Comparison of ENCODE assay signal across 27 cellular contexts in the genomic region with DNA sequence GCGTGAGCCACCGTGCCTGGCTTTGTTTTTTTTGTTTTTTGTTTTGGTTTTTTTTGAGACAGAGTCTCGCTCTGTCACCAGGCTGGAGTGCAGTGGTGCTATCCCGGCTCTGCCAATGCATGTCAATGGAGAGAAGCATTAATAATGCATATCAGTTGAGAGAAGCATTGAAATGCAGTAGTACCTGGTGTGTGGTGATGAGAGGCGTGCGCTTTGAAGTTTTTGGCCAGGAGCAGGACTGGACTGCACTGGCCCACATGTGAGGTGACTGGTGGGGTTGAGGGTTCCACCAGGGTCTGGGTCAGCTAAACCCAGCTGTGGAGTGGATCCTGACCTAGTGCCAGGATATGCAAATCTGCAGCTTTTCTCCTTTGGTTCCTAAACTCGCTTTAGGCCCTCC. TPM values are rescaled to one million over a fixed set of nuclear protein-coding genes. Genes with fewer than 3 reads are reported as not detected.
DNase-seq lines count a peak whose midpoint lies in the region; ATAC-seq and TF ChIP-seq lines count a peak whose summit lies in the region.
"Had no signal": no experiment of that assay in that cellular context is flagged by ENCODE, and none has a peak within 500 bp of the region (broad histone marks: within the 10 kb centered on the region; RNA-seq: fewer than 3 reads in every experiment).

No MANE protein-coding gene starts in this region.

- POLR2A ChIA-PET in WTC11 (lab: Charles Lee), result no interaction called here

- 0 out of 2 replicates have a peak, but pooled peaks have one; percentile 6 for ATAC-seq in WTC11
- no peak for ATAC-seq in left lung
- no peak for ATAC-seq in stimulated activated memory B cell treated with anti-CD40 and anti-IgM and Interleukin-4, amounts not matched to agents 10 μg/mL and 1 μg/mL and 100 μg/mL, for 72 hours
- no peak for ATAC-seq in GM18870 (IDR thresholded peaks at IDR 0.05; ENCODE audit: unreplicated experiment)
- ATAC-seq: activated CD8-positive, alpha-beta T cell treated with anti-CD3 and anti-CD28 coated beads for 36 hours; mucosa of descending colon; natural killer cell treated with Interleukin-12 subunit alpha and Interleukin-12 subunit beta and Interleukin-15 and Interleukin-18, amount 100 ng/mL, for 72 hours had no signal

- H3K9me3 ChIP-seq in HUES48 (ENCODE audit: control insufficient read depth, insufficient read depth, low read length) (no peaks in the 10 kb centered on the region), left lung (no peaks in the 10 kb centered on the region), adrenal gland (replicated peaks in 1 of 3) (no peaks in the 10 kb centered on the region)
- H3K9me3 ChIP-seq: esophagus squamous epithelium, mucosa of descending colon, ovary had no signal

- DNase-seq in WTC11 (ENCODE audit: low spot score), result no peak
- no peak for DNase-seq in left lung
- DNase-seq in NCI-H774 (lab: John Stamatoyannopoulos, UW), result no peak
- no peak for DNase-seq in adrenal gland
- DNase-seq: activated CD4-positive, CD25-positive, alpha-beta regulatory T cell treated with anti-CD3 and anti-CD28 coated beads, Interleukin-2, amount 50 U/mL, for 72 hours; activated CD8-positive, alpha-beta T cell treated with anti-CD3 and anti-CD28 coated beads for 36 hours; caudate nucleus; cortex of kidney; esophagus squamous epithelium; hippocampal formation; mucosa of descending colon; NCI-H1105 treated with DMSO at 0.1 percent for 48 hours; NCI-H2081; NCI-H345; stimulated activated CD4-positive, alpha-beta T cell treated with anti-CD3 and anti-CD28 coated beads, Interleukin-2, amount 100 ng/mL, for 48 hours; substantia nigra; T-helper 1 cell had no signal

- H3K27ac ChIP-seq in HUES48 (ENCODE audit: low read depth, low read length) (peak overlapping the region; percentile 92), left lung (peak overlapping the region; percentile 54 to 57), adrenal gland (no peak overlapping the region)
- H3K27ac ChIP-seq: C4-2B, ovary had no signal

- H3K9me3 Mint-ChIP-seq in WTC11, result no peaks in the 10 kb centered on the region
- H3K9me3 Mint-ChIP-seq in stimulated activated memory B cell treated with anti-CD40 and anti-IgM and Interleukin-4, amounts not matched to agents 10 μg/mL and 1 μg/mL and 100 μg/mL, for 72 hours, result no peaks in the 10 kb centered on the region
- H3K9me3 Mint-ChIP-seq: activated CD8-positive, alpha-beta T cell treated with anti-CD3 and anti-CD28 coated beads for 36 hours; activated naive CD4-positive, alpha-beta T cell treated with anti-CD3 and anti-CD28 coated beads, Interleukin-2, amount 50 U/mL, for 24 hours; activated T-helper 2 cell treated with anti-CD3 and anti-CD28 coated beads, Interferon-gamma antibody, Interleukin-2, Interleukin-4, amounts not matched to agents 10 μg/mL and 5 μg/mL and 100 μg/mL, durations not matched to agents 14 hours and 24 hours and 36 hours; natural killer cell treated with Interleukin-12 subunit alpha and Interleukin-12 subunit beta and Interleukin-15 and Interleukin-18, amount 100 ng/mL, for 72 hours had no signal

- H3K36me3 Mint-ChIP-seq in WTC11, result peaks cover 3% of the 10 kb centered on the region; the same call in 1 of the 2 replicates
- H3K36me3 Mint-ChIP-seq in stimulated activated memory B cell treated with anti-CD40 and anti-IgM and Interleukin-4, amounts not matched to agents 10 μg/mL and 1 μg/mL and 100 μg/mL, for 72 hours, result peaks cover 37% of the 10 kb centered on the region
- H3K36me3 Mint-ChIP-seq: natural killer cell treated with Interleukin-12 subunit alpha and Interleukin-12 subunit beta and Interleukin-15 and Interleukin-18, amount 100 ng/mL, for 72 hours had no signal

- peak overlapping the region; percentile 18 for H3K27ac Mint-ChIP-seq in WTC11
- H3K27ac Mint-ChIP-seq in stimulated activated memory B cell treated with anti-CD40 and anti-IgM and Interleukin-4, amounts not matched to agents 10 μg/mL and 1 μg/mL and 100 μg/mL, for 72 hours, result peak overlapping the region; percentile 4
- H3K27ac Mint-ChIP-seq: activated CD8-positive, alpha-beta T cell treated with anti-CD3 and anti-CD28 coated beads for 36 hours; activated naive CD4-positive, alpha-beta T cell treated with anti-CD3 and anti-CD28 coated beads, Interleukin-2, amount 50 U/mL, for 24 hours; activated T-helper 2 cell treated with anti-CD3 and anti-CD28 coated beads, Interferon-gamma antibody, Interleukin-2, Interleukin-4, amounts not matched to agents 10 μg/mL and 5 μg/mL and 100 μg/mL, durations not matched to agents 14 hours and 24 hours and 36 hours; natural killer cell treated with Interleukin-12 subunit alpha and Interleukin-12 subunit beta and Interleukin-15 and Interleukin-18, amount 100 ng/mL, for 72 hours had no signal

- H3K4me3 ChIP-seq in HUES48 (ENCODE audit: low read depth, low read length) (peak overlapping the region; percentile 43), left lung (no peak overlapping the region), adrenal gland (no peak overlapping the region)
- H3K4me3 ChIP-seq: esophagus squamous epithelium, mucosa of descending colon, ovary had no signal

- H3K4me1 ChIP-seq in HUES48 (ENCODE audit: control insufficient read depth, insufficient read depth, low read length), result peaks cover 43% of the 10 kb centered on the region
- H3K4me1 ChIP-seq in left lung, result peaks cover 26 to 64% of the 10 kb centered on the region in 2 donors
- peaks cover 11 to 42% of the 10 kb centered on the region in 2 donors for H3K4me1 ChIP-seq in adrenal gland (replicated peaks in 1 of 2)

- TF ChIP-seq POLR2A in adrenal gland (IDR thresholded peaks at IDR 0.05), result no peak

- intact Hi-C loops in left lung (cut with DNase I), result no loop called here
- intact Hi-C loops in adrenal gland (cut with DNase I), result loop anchor here in 1 of 2 donors (5.0 kb wide), 1 partner anchor 56 kb away; the partner anchor contains the start of gene PRR15L

- H3K4me3 Mint-ChIP-seq in WTC11, result peak overlapping the region; percentile 2
- H3K4me3 Mint-ChIP-seq in stimulated activated memory B cell treated with anti-CD40 and anti-IgM and Interleukin-4, amounts not matched to agents 10 μg/mL and 1 μg/mL and 100 μg/mL, for 72 hours, result no peak overlapping the region
- H3K4me3 Mint-ChIP-seq: activated CD8-positive, alpha-beta T cell treated with anti-CD3 and anti-CD28 coated beads for 36 hours; activated naive CD4-positive, alpha-beta T cell treated with anti-CD3 and anti-CD28 coated beads, Interleukin-2, amount 50 U/mL, for 24 hours; natural killer cell treated with Interleukin-12 subunit alpha and Interleukin-12 subunit beta and Interleukin-15 and Interleukin-18, amount 100 ng/mL, for 72 hours had no signal

- no peak overlapping the region for H3K9ac ChIP-seq in HUES48 (ENCODE audit: low read depth, low read length)

- H3K27me3 Mint-ChIP-seq in WTC11 (ENCODE audit: low read depth), result no peaks in the 10 kb centered on the region
- no peaks in the 10 kb centered on the region for H3K27me3 Mint-ChIP-seq in stimulated activated memory B cell treated with anti-CD40 and anti-IgM and Interleukin-4, amounts not matched to agents 10 μg/mL and 1 μg/mL and 100 μg/mL, for 72 hours
- H3K27me3 Mint-ChIP-seq: activated CD8-positive, alpha-beta T cell treated with anti-CD3 and anti-CD28 coated beads for 36 hours; activated naive CD4-positive, alpha-beta T cell treated with anti-CD3 and anti-CD28 coated beads, Interleukin-2, amount 50 U/mL, for 24 hours; natural killer cell treated with Interleukin-12 subunit alpha and Interleukin-12 subunit beta and Interleukin-15 and Interleukin-18, amount 100 ng/mL, for 72 hours had no signal

- peaks cover 8% of the 10 kb centered on the region; the same call in 1 of the 2 replicates for H3K36me3 ChIP-seq in HUES48 (ENCODE audit: control insufficient read depth, insufficient read depth, low read length)
- H3K36me3 ChIP-seq in left lung, result peaks cover 0 to 21% of the 10 kb centered on the region in 2 donors
- H3K36me3 ChIP-seq in adrenal gland (replicated peaks in 1 of 2), result no peaks in the 10 kb centered on the region
- H3K36me3 ChIP-seq: ovary had no signal

- CTCF ChIA-PET in WTC11 (lab: Charles Lee), result interaction anchor here (0.5 to 1.3 kb wide), 4 partner anchors 12 to 264 kb away, joined by 3 to 4 read pairs (median 3); no protein-coding TSS in a partner anchor

- TF ChIP-seq CTCF in WTC11 (IDR thresholded peaks at IDR 0.05) (no peak), left lung (IDR thresholded peaks at IDR 0.05) (no peak), adrenal gland (IDR thresholded peaks at IDR 0.05) (no peak)

- peaks cover 52% of the 10 kb centered on the region for H3K4me1 Mint-ChIP-seq in WTC11
- peaks cover 48% of the 10 kb centered on the region for H3K4me1 Mint-ChIP-seq in stimulated activated memory B cell treated with anti-CD40 and anti-IgM and Interleukin-4, amounts not matched to agents 10 μg/mL and 1 μg/mL and 100 μg/mL, for 72 hours

- 87 to 92% (median 89%) methylated on average over 7 of the region's 7 CpGs for WGBS in adrenal gland, 4 donors

- no peaks in the 10 kb centered on the region for H3K27me3 ChIP-seq in HUES48 (ENCODE audit: control insufficient read depth, insufficient read depth, low read length)
- H3K27me3 ChIP-seq in left lung, result no peaks in the 10 kb centered on the region
- no peaks in the 10 kb centered on the region for H3K27me3 ChIP-seq in adrenal gland
- H3K27me3 ChIP-seq: esophagus squamous epithelium, ovary had no signal

TF ChIP-seq in WTC11, 78 proteins besides CTCF, POLR2A, EP300 and RAD21 (continues in another document):
- TF ChIP-seq FOXK1 (CRISPR knock-in tag; IDR thresholded peaks at IDR 0.05) (no peak), ZNF121 (CRISPR knock-in tag; IDR thresholded peaks at IDR 0.05) (0 out of 2 replicates have a peak, but pooled peaks have one; percentile 30), ZNF138 (CRISPR knock-in tag; conservative IDR thresholded peaks at IDR 0.05) (no peak), RORB (CRISPR knock-in tag; IDR thresholded peaks at IDR 0.05) (no peak)

RNA-seq across cellular contexts. Expression of gene SP2, which starts 5.4 kb away (rescaled TPM):
- total RNA-seq in WTC11 (2021), result 9.9 to 11.5 TPM (median 10.7 TPM) in 3 replicates
- total RNA-seq in left lung, result 10 to 100 TPM; 14.2 to 15.2 TPM
- 10 to 100 TPM in 5 of 8 donors, 1 to 10 TPM in 3; 2.9 to 20.8 (median 12.1) TPM for total RNA-seq in adrenal gland
- 10 to 100 TPM in 1 of 3 donors, 1 to 10 TPM in 2; 4.5 to 21.1 (median 8.0) TPM for polyA plus RNA-seq in adrenal gland

RNA-seq across cellular contexts. Expression of gene PNPO, which starts 39.9 kb away (rescaled TPM):
- total RNA-seq in WTC11 (2021) (12.2 to 17.8 TPM (median 17.2 TPM) in 3 replicates), left lung (10 to 100 TPM; 36.4 to 40.0 TPM), adrenal gland (10 to 100 TPM; 45.0 to 91.5 (median 61.8) TPM)
- 10 to 100 TPM; 19.7 to 36.1 (median 23.8) TPM for polyA plus RNA-seq in adrenal gland

RNA-seq across cellular contexts. Expression of gene SP6, which starts 50.5 kb away (rescaled TPM):
- total RNA-seq in WTC11 (2021), result 2.0 to 3.3 TPM (median 2.3 TPM) in 3 replicates
- 1 to 10 TPM in 1 of 2 donors, under 1 TPM in 1; 0.79 to 1.5 TPM for total RNA-seq in left lung
- 1 to 10 TPM in 6 of 8 donors, under 1 TPM in 2; 0.06 to 3.5 (median 1.2) TPM for total RNA-seq in adrenal gland
- 1 to 10 TPM in 1 of 3 donors, under 1 TPM in 2; 0.91 to 1.1 (median 0.97) TPM for polyA plus RNA-seq in adrenal gland
- total RNA-seq: frontal cortex had no signal

RNA-seq across cellular contexts. Expression of gene PRR15L, which starts 56.3 kb away (rescaled TPM):
- total RNA-seq in WTC11 (2021) (0.59 to 1.1 TPM (median 1.1 TPM) in 3 replicates), left lung (10 to 100 TPM; 39.1 to 56.2 TPM), adrenal gland (under 1 TPM in 1 of 8 donors, not detected in 7; 0.19 TPM)
- under 1 TPM in 2 of 3 donors, not detected in 1; 0.03 to 0.24 TPM for polyA plus RNA-seq in adrenal gland
- total RNA-seq: activated CD8-positive, alpha-beta T cell treated with anti-CD3 and anti-CD28 coated beads for 36 hours; activated T-helper 2 cell treated with anti-CD3 and anti-CD28 coated beads, Interferon-gamma antibody, Interleukin-2, Interleukin-4, amounts not matched to agents 10 μg/mL and 5 μg/mL and 100 μg/mL, durations not matched to agents 14 hours and 24 hours and 36 hours; frontal cortex; natural killer cell treated with Interleukin-12 subunit alpha and Interleukin-12 subunit beta and Interleukin-15 and Interleukin-18, amount 100 ng/mL, for 72 hours; SK-MEL-5 had no signal

Comparison
In these comparisons a context has a peak if more than half of its experiments do, and no peak if none do; other contexts are left out.
1. H3K27ac ChIP-seq: peak in HUES48 (single experiment) and left lung (2 of 2); none in adrenal gland (0 of 5).